ENCODE assay signal across 18 cellular contexts in the genomic region with DNA sequence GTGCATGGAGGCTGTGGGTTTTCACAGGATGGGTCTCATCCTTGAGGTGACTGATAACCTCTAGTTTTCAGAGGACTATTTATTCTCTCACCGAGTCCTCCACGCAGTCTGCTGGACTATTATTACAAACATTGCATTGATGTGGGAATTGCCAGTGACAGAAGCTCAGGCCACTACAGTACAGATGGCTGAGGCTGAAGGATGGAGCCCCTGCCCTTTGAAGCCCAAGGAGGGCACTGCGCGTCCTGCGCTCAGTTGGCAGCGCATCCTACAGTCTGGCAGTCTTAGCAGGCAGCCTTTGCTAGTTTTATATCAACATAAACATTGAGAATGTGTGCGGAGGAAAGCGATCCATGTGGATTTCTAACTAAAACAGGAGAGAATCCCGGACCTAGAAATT. TPM values are rescaled to one million over a fixed set of nuclear protein-coding genes. Genes with fewer than 3 reads are reported as not detected.
A peak's percentile ranks its signal among the peaks of the same experiment; 100 is the strongest.
DNase-seq lines count a peak whose midpoint lies in the region; FAIRE-seq and TF ChIP-seq lines count a peak whose summit lies in the region.
"Had no signal": no experiment of that assay in that cellular context is flagged by ENCODE, and none has a peak within 500 bp of the region (broad histone marks: within the 10 kb centered on the region; RNA-seq: fewer than 3 reads in every experiment).

No MANE protein-coding gene starts in this region.

- intact Hi-C loops in activated CD4-positive, alpha-beta memory T cell treated with anti-CD3 and anti-CD28 coated beads for 36 hours (cut with micrococcal nuclease), result loop anchor here (2.0 to 10.0 kb wide), 3 partner anchors 443 to 1365 kb away; no protein-coding TSS in a partner anchor
- intact Hi-C loops in activated T-helper 1 cell treated with anti-CD3 and anti-CD28 coated beads, Interleukin-12 subunit alpha, Interleukin-12 subunit beta, Interleukin-2, Interleukin-4 antibody, amounts not matched to agents 30 ng/mL and 10 ng/mL and 1 ng/mL, durations not matched to agents 14 hours and 24 hours and 36 hours (cut with micrococcal nuclease), result loop anchor here (2.0 to 10.0 kb wide), 7 partner anchors 77 to 1840 kb away; a partner anchor contains a TSS

- H4K20me1 ChIP-seq in smooth muscle cell (ENCODE audit: low read depth), result peaks cover 17% of the 10 kb centered on the region

- H3K4me1 ChIP-seq in muscle layer of colon (ENCODE audit: insufficient read depth, low read length) (peaks cover 31% of the 10 kb centered on the region), smooth muscle cell (ENCODE audit: low read depth) (peaks cover 3% of the 10 kb centered on the region)

- TF ChIP-seq CTCF in smooth muscle cell (IDR thresholded peaks at IDR 0.05; ENCODE audit: borderline replicate concordance, insufficient read depth, poor library complexity, severe bottlenecking), result no peak

- DNase-seq in activated CD4-positive, alpha-beta memory T cell treated with anti-CD3 and anti-CD28 coated beads, Interleukin-2, amount 10 ng/mL, durations not matched to agents 7 days and 5 days, result no peak
- no peak for DNase-seq in activated CD4-positive, alpha-beta memory T cell treated with anti-CD3 and anti-CD28 coated beads for 36 hours
- no peak for DNase-seq in activated T-helper 1 cell treated with anti-CD3 and anti-CD28 coated beads, Interleukin-12 subunit alpha, Interleukin-12 subunit beta, Interleukin-2, Interleukin-4 antibody, amounts not matched to agents 30 ng/mL and 10 ng/mL and 1 ng/mL, durations not matched to agents 14 hours and 24 hours and 36 hours (ENCODE audit: low spot score)
- DNase-seq in smooth muscle cell (lab: John Stamatoyannopoulos, UW; ENCODE audit: unreplicated experiment), result no peak
- no peak for DNase-seq in NCI-H1694 (lab: John Stamatoyannopoulos, UW)
- no peak for DNase-seq in SK-N-DZ (ENCODE audit: low spot score)
- DNase-seq in H54 (ENCODE audit: insufficient read length, low spot score), result no peak
- DNase-seq: activated CD4-positive, alpha-beta T cell treated with anti-CD3 and anti-CD28 coated beads for 4 hours; CD8-positive, alpha-beta memory T cell; foreskin fibroblast; Kasumi-1; mesendoderm; retina; stimulated activated naive CD8-positive, alpha-beta T cell treated with anti-CD3 and anti-CD28 coated beads, Interleukin-15, Interleukin-2, amounts not matched to agents 100 U/mL and 50 U/mL, for 24 hours; T-helper 17 cell had no signal

- peaks cover 29% of the 10 kb centered on the region for H3K4me1 Mint-ChIP-seq in activated CD4-positive, alpha-beta memory T cell treated with anti-CD3 and anti-CD28 coated beads, Interleukin-2, amount 10 ng/mL, durations not matched to agents 7 days and 5 days
- peaks cover 25% of the 10 kb centered on the region for H3K4me1 Mint-ChIP-seq in activated CD4-positive, alpha-beta memory T cell treated with anti-CD3 and anti-CD28 coated beads for 36 hours (ENCODE audit: low read depth)
- H3K4me1 Mint-ChIP-seq in activated T-helper 1 cell treated with anti-CD3 and anti-CD28 coated beads, Interleukin-12 subunit alpha, Interleukin-12 subunit beta, Interleukin-2, Interleukin-4 antibody, amounts not matched to agents 30 ng/mL and 10 ng/mL and 1 ng/mL, durations not matched to agents 14 hours and 24 hours and 36 hours (ENCODE audit: low read depth), result peaks cover 32% of the 10 kb centered on the region

- H3K9ac ChIP-seq in muscle layer of colon (ENCODE audit: low read length) (no peak overlapping the region), smooth muscle cell (ENCODE audit: low read depth) (no peak overlapping the region)

- H3K27ac Mint-ChIP-seq in activated CD4-positive, alpha-beta memory T cell treated with anti-CD3 and anti-CD28 coated beads, Interleukin-2, amount 10 ng/mL, durations not matched to agents 7 days and 5 days, result no peak overlapping the region
- H3K27ac Mint-ChIP-seq in activated CD4-positive, alpha-beta memory T cell treated with anti-CD3 and anti-CD28 coated beads for 36 hours, result no peak overlapping the region
- no peak overlapping the region for H3K27ac Mint-ChIP-seq in activated T-helper 1 cell treated with anti-CD3 and anti-CD28 coated beads, Interleukin-12 subunit alpha, Interleukin-12 subunit beta, Interleukin-2, Interleukin-4 antibody, amounts not matched to agents 30 ng/mL and 10 ng/mL and 1 ng/mL, durations not matched to agents 14 hours and 24 hours and 36 hours
- H3K27ac Mint-ChIP-seq: T-helper 17 cell had no signal

- H3K9me3 ChIP-seq in muscle layer of colon (ENCODE audit: low read length), result no peaks in the 10 kb centered on the region
- no peaks in the 10 kb centered on the region for H3K9me3 ChIP-seq in smooth muscle cell (replicated peaks; ENCODE audit: low read depth)

- H3K27me3 ChIP-seq in muscle layer of colon (ENCODE audit: control insufficient read depth in 1 of 2, insufficient read depth in 2 of 2, low read length in 2 of 2) (no peaks in the 10 kb centered on the region), smooth muscle cell (ENCODE audit: low read depth) (no peaks in the 10 kb centered on the region)

- peaks cover 2% of the 10 kb centered on the region for H3K9me3 Mint-ChIP-seq in activated CD4-positive, alpha-beta memory T cell treated with anti-CD3 and anti-CD28 coated beads, Interleukin-2, amount 10 ng/mL, durations not matched to agents 7 days and 5 days
- peaks cover 3% of the 10 kb centered on the region for H3K9me3 Mint-ChIP-seq in activated CD4-positive, alpha-beta memory T cell treated with anti-CD3 and anti-CD28 coated beads for 36 hours
- H3K9me3 Mint-ChIP-seq in activated T-helper 1 cell treated with anti-CD3 and anti-CD28 coated beads, Interleukin-12 subunit alpha, Interleukin-12 subunit beta, Interleukin-2, Interleukin-4 antibody, amounts not matched to agents 30 ng/mL and 10 ng/mL and 1 ng/mL, durations not matched to agents 14 hours and 24 hours and 36 hours, result peaks cover 3% of the 10 kb centered on the region

- POLR2A ChIA-PET in activated CD4-positive, alpha-beta memory T cell treated with anti-CD3 and anti-CD28 coated beads, Interleukin-2, amount 10 ng/mL, durations not matched to agents 7 days and 5 days (lab: Charles Lee), result interaction anchor here (1.2 to 1.8 kb wide), 3 partner anchors 34 to 204 kb away, joined by 3 to 9 read pairs (median 4); a partner anchor contains a TSS
- POLR2A ChIA-PET in activated CD4-positive, alpha-beta memory T cell treated with anti-CD3 and anti-CD28 coated beads for 36 hours (lab: Charles Lee), result interaction anchor here (1.4 kb wide), 1 partner anchor 139 kb away, joined by 6 read pairs; a partner anchor contains a TSS

- H3K36me3 ChIP-seq in muscle layer of colon (ENCODE audit: insufficient read depth, low read length), result no peaks in the 10 kb centered on the region
- no peaks in the 10 kb centered on the region for H3K36me3 ChIP-seq in smooth muscle cell (ENCODE audit: low read depth)

- H3K4me3 Mint-ChIP-seq in activated CD4-positive, alpha-beta memory T cell treated with anti-CD3 and anti-CD28 coated beads, Interleukin-2, amount 10 ng/mL, durations not matched to agents 7 days and 5 days, result peak overlapping the region; percentile 95
- no peak overlapping the region for H3K4me3 Mint-ChIP-seq in activated CD4-positive, alpha-beta memory T cell treated with anti-CD3 and anti-CD28 coated beads for 36 hours
- peak overlapping the region; percentile 91 for H3K4me3 Mint-ChIP-seq in activated T-helper 1 cell treated with anti-CD3 and anti-CD28 coated beads, Interleukin-12 subunit alpha, Interleukin-12 subunit beta, Interleukin-2, Interleukin-4 antibody, amounts not matched to agents 30 ng/mL and 10 ng/mL and 1 ng/mL, durations not matched to agents 14 hours and 24 hours and 36 hours

- 90% methylated on average over 9 of the region's 9 CpGs for whole genome bisulfite sequencing in smooth muscle cell (ENCODE audit: low lambda C conversion rate)

- CTCF ChIA-PET in activated CD4-positive, alpha-beta memory T cell treated with anti-CD3 and anti-CD28 coated beads, Interleukin-2, amount 10 ng/mL, durations not matched to agents 7 days and 5 days (lab: Charles Lee), result interaction anchor here (1.3 kb wide), 1 partner anchor 18 kb away, joined by 3 read pairs; no protein-coding TSS in a partner anchor
- CTCF ChIA-PET in activated CD4-positive, alpha-beta memory T cell treated with anti-CD3 and anti-CD28 coated beads for 36 hours (lab: Charles Lee), result no interaction called here

- H3K4me3 ChIP-seq in muscle layer of colon (ENCODE audit: low read depth in 1 of 2, low read length in 2 of 2), result peak overlapping the region in 1 of 2 donors; percentile 53
- no peak overlapping the region for H3K4me3 ChIP-seq in smooth muscle cell

- peaks cover 22% of the 10 kb centered on the region for H3K36me3 Mint-ChIP-seq in activated CD4-positive, alpha-beta memory T cell treated with anti-CD3 and anti-CD28 coated beads, Interleukin-2, amount 10 ng/mL, durations not matched to agents 7 days and 5 days (ENCODE audit: low read depth)
- peaks cover 12% of the 10 kb centered on the region for H3K36me3 Mint-ChIP-seq in activated CD4-positive, alpha-beta memory T cell treated with anti-CD3 and anti-CD28 coated beads for 36 hours
- H3K36me3 Mint-ChIP-seq in activated T-helper 1 cell treated with anti-CD3 and anti-CD28 coated beads, Interleukin-12 subunit alpha, Interleukin-12 subunit beta, Interleukin-2, Interleukin-4 antibody, amounts not matched to agents 30 ng/mL and 10 ng/mL and 1 ng/mL, durations not matched to agents 14 hours and 24 hours and 36 hours (ENCODE audit: low read depth), result peaks cover 10% of the 10 kb centered on the region

- TF ChIP-seq POLR2A in H54 (IDR thresholded peaks at IDR 0.05; ENCODE audit: low read depth, low read length), result no peak

- H2AFZ ChIP-seq in smooth muscle cell (ENCODE audit: low read depth), result peak overlapping the region; percentile 70

- peak overlapping the region; percentile 83 for H3K4me2 ChIP-seq in smooth muscle cell

- H3K27ac ChIP-seq in muscle layer of colon (ENCODE audit: low read depth, low read length) (peak overlapping the region; percentile 84), smooth muscle cell (ENCODE audit: low read depth) (peak overlapping the region; percentile 64)

- peaks cover 4% of the 10 kb centered on the region for H3K27me3 Mint-ChIP-seq in activated CD4-positive, alpha-beta memory T cell treated with anti-CD3 and anti-CD28 coated beads, Interleukin-2, amount 10 ng/mL, durations not matched to agents 7 days and 5 days
- H3K27me3 Mint-ChIP-seq in activated CD4-positive, alpha-beta memory T cell treated with anti-CD3 and anti-CD28 coated beads for 36 hours, result no peaks in the 10 kb centered on the region
- H3K27me3 Mint-ChIP-seq in activated T-helper 1 cell treated with anti-CD3 and anti-CD28 coated beads, Interleukin-12 subunit alpha, Interleukin-12 subunit beta, Interleukin-2, Interleukin-4 antibody, amounts not matched to agents 30 ng/mL and 10 ng/mL and 1 ng/mL, durations not matched to agents 14 hours and 24 hours and 36 hours (ENCODE audit: insufficient read depth), result peaks cover 7% of the 10 kb centered on the region
- H3K27me3 Mint-ChIP-seq: CD8-positive, alpha-beta memory T cell had no signal

- FAIRE-seq in H54 (lab: Jason Lieb, UNC), result no peak
- FAIRE-seq: A204.1, RCC 7860 had no signal

- H3F3A ChIP-seq in smooth muscle cell (ENCODE audit: low read depth), result no peaks in the 10 kb centered on the region

- peaks cover 16% of the 10 kb centered on the region for H3K79me2 ChIP-seq in smooth muscle cell (ENCODE audit: low read depth)

RNA-seq across cellular contexts. Expression of a gene that starts 1.5 kb away (rescaled TPM):
- total RNA-seq in activated CD4-positive, alpha-beta memory T cell treated with anti-CD3 and anti-CD28 coated beads, Interleukin-2, amount 10 ng/mL, durations not matched to agents 7 days and 5 days, result 10 to 100 TPM; 40.9 to 44.9 TPM
- 10 to 100 TPM; 15.0 to 16.0 TPM for total RNA-seq in activated CD4-positive, alpha-beta memory T cell treated with anti-CD3 and anti-CD28 coated beads for 36 hours
- total RNA-seq in activated T-helper 1 cell treated with anti-CD3 and anti-CD28 coated beads, Interleukin-12 subunit alpha, Interleukin-12 subunit beta, Interleukin-2, Interleukin-4 antibody, amounts not matched to agents 30 ng/mL and 10 ng/mL and 1 ng/mL, durations not matched to agents 14 hours and 24 hours and 36 hours, result 21.0 and 21.4 TPM in 2 replicates
- total RNA-seq in smooth muscle cell, result 36.3 and 44.5 TPM in 2 replicates
- 3.5 and 5.1 TPM in 2 replicates for polyA plus RNA-seq in smooth muscle cell
- polyA plus RNA-seq in SK-N-DZ (2014; cell fraction: cytosol; rRNA removed), result 9.5 and 11.1 TPM in 2 replicates
- polyA plus RNA-seq in SK-N-DZ (2014; cell fraction: nucleus; rRNA removed), result 2.5 and 9.1 TPM in 2 replicates
